8 cellular contexts compared by ENCODE assay signal in the genomic region with DNA sequence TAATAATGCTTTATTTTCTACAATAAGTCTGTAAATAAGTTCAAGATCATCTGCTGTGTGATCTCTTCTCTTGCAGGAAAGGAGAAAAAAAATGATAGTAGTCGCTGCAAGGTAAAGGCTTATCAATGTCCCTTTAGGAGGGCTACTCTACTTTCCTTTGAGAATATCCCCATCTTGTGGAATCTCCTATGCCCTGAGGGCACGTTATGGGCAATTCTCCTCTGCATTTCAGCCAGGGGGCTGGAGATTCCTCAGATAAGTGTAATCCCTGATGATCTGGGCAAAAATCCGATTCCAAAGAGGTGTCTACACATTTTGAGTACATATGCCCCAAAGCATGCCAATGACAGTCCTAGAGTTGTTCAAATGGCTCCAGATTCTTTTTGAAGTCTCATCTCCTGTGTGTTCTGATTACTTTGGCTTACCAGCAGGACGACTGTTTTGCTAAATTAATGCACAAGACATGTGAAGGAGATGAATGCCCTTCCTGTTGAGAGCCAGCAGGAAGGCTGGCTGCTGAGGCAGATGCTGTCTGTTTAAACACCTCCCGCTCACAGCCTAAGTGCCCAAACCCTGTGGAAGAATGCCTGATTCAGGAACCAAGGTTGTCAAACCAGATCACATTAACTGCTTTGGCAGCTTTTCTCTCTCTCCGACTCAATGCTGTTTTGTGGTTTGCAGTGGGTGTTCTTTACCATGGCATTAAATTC.
DNase-seq lines count a peak whose midpoint lies in the region; ATAC-seq and TF ChIP-seq lines count a peak whose summit lies in the region.

No MANE protein-coding gene starts in this region.

- no peaks in the 10 kb centered on the region for H3K79me2 ChIP-seq in PC-3 (ENCODE audit: low read length)

- H3K9ac ChIP-seq in PC-3 (ENCODE audit: low read length): no peak overlapping the region

- DNase-seq in BJ (ENCODE audit: low read depth): no peak
- DNase-seq in HFF-Myc (ENCODE audit: extremely low read depth, low read depth): peak; percentile 45
- peak; percentile 63 for DNase-seq in PC-3
- DNase-seq in glutamatergic neuron: peak; percentile 14
- DNase-seq in KG1 (lab: John Stamatoyannopoulos, UW): no peak
- no peak for DNase-seq in medulla oblongata (ENCODE audit: extremely low spot score)
- no peak for DNase-seq in RPMI8226
- DNase-seq in activated T-cell treated with anti-CD3 and anti-CD28 coated beads, Interleukin-2, amount 50 U/mL, for 1 hour: no peak

- H3K27ac Mint-ChIP-seq in glutamatergic neuron (ENCODE audit: unreplicated experiment): no peak overlapping the region

- no peaks in the 10 kb centered on the region for H3K9me3 ChIP-seq in PC-3 (ENCODE audit: low read length)

- no peaks in the 10 kb centered on the region for H3K9me3 Mint-ChIP-seq in glutamatergic neuron (ENCODE audit: unreplicated experiment)

- no peak overlapping the region for H3K4me3 ChIP-seq in BJ (ENCODE audit: low read depth, low read length)
- no peak overlapping the region for H3K4me3 ChIP-seq in HFF-Myc (replicated peaks; ENCODE audit: low read depth, low read length)
- no peak overlapping the region for H3K4me3 ChIP-seq in PC-3 (ENCODE audit: low read length)

- H3K9me2 ChIP-seq in PC-3 (replicated peaks; ENCODE audit: low read length): no peaks in the 10 kb centered on the region

- intact Hi-C loops in PC-3 (cut with micrococcal nuclease): loop anchor here (1.0 to 2.0 kb wide), 2 partner anchors 137 to 424 kb away; no protein-coding TSS in a partner anchor

- CTCF ChIA-PET in BJ (lab: Yijun Ruan, JAX) (interaction anchor here (0.6 to 1.8 kb wide), 8 partner anchors 39 to 596 kb away, joined by 3 to 8 read pairs (median 4); no protein-coding TSS in a partner anchor), PC-3 (lab: Charles Lee) (interaction anchor here (0.7 kb wide), 1 partner anchor 424 kb away, joined by 4 read pairs; no protein-coding TSS in a partner anchor)

- peaks cover 2% of the 10 kb centered on the region for H3K27me3 Mint-ChIP-seq in glutamatergic neuron (ENCODE audit: unreplicated experiment)

- BruUV-seq in PC-3 (replicated peaks; lab: Mats Ljungman, UMichigan): no TSS peak

- POLR2A ChIA-PET in BJ (lab: Charles Lee) (no interaction called here), PC-3 (lab: Charles Lee; ENCODE audit: unreplicated experiment) (no interaction called here)

- TF ChIP-seq CTCF in BJ (IDR thresholded peaks at IDR 0.05; ENCODE audit: insufficient read depth, low read depth, low read length) (peak; percentile 46), HFF-Myc (IDR thresholded peaks at IDR 0.05; ENCODE audit: low read depth, low read length, missing control alignments) (peak; percentile 59), PC-3 (conservative IDR thresholded peaks at IDR 0.05; ENCODE audit: low read depth, low read length) (peak; percentile 52), glutamatergic neuron (IDR thresholded peaks at IDR 0.05; ENCODE audit: partially characterized antibody, unreplicated experiment) (no peak)

- H3K36me3 ChIP-seq in BJ (ENCODE audit: control insufficient read depth, insufficient read depth, low read length) (no peaks in the 10 kb centered on the region), PC-3 (ENCODE audit: low read depth, low read length) (no peaks in the 10 kb centered on the region)

- no peaks in the 10 kb centered on the region for H3K36me3 Mint-ChIP-seq in glutamatergic neuron (ENCODE audit: unreplicated experiment)

- peak overlapping the region; percentile 28; the same call in 1 of the 2 replicates for H2AFZ ChIP-seq in PC-3 (ENCODE audit: low read length)

- ATAC-seq in PC-3: peak; percentile 74

- no peaks in the 10 kb centered on the region for H4K20me1 ChIP-seq in PC-3 (ENCODE audit: low read length)

- no peak overlapping the region for H3K4me2 ChIP-seq in PC-3 (ENCODE audit: low read length)

- no peak overlapping the region for H3K27ac ChIP-seq in PC-3 (ENCODE audit: low read length)

- H3K27me3 ChIP-seq in BJ (ENCODE audit: control insufficient read depth, insufficient read depth, low read length) (no peaks in the 10 kb centered on the region), PC-3 (ENCODE audit: low read length) (no peaks in the 10 kb centered on the region)

- no peaks in the 10 kb centered on the region for H3F3A ChIP-seq in PC-3 (ENCODE audit: low read length, unreplicated experiment)

- no peak overlapping the region for H3K4me3 Mint-ChIP-seq in glutamatergic neuron (ENCODE audit: unreplicated experiment)

- no peaks in the 10 kb centered on the region for H3K4me1 Mint-ChIP-seq in glutamatergic neuron (ENCODE audit: low read depth, unreplicated experiment)

- H3K4me1 ChIP-seq in PC-3 (ENCODE audit: insufficient read depth, low read length): no peaks in the 10 kb centered on the region

Comparison
In these comparisons a context has a peak if more than half of its experiments do, and no peak if none do; other contexts are left out.
1. DNase-seq: peak in HFF-Myc (single experiment), PC-3 (single experiment) and glutamatergic neuron (single experiment); none in BJ (single experiment), KG1 (single experiment), medulla oblongata (single experiment), RPMI8226 (single experiment) and activated T-cell treated with anti-CD3 and anti-CD28 coated beads, Interleukin-2, amount 50 U/mL, for 1 hour (single experiment).